In genomic region chr10:111131168-111131799, GRCh38 we compare ENCODE assay signal across 1 cellular context.
TF ChIP-seq lines count a peak whose summit lies in the region.

No MANE protein-coding gene starts in this region.

TF ChIP-seq in WTC11, 78 proteins besides CTCF, POLR2A, EP300 and RAD21 (continued from another document):
- TF ChIP-seq PRDM15 (CRISPR knock-in tag; IDR thresholded peaks at IDR 0.05) = peak; percentile 33; the same call in 1 of the 2 replicates
- no peak for TF ChIP-seq ERG (CRISPR knock-in tag; IDR thresholded peaks at IDR 0.05)
